8 cellular contexts compared by ENCODE assay signal in genomic region chr2:39124770-39125075, GRCh38. TPM values are rescaled to one million over a fixed set of nuclear protein-coding genes. Genes with fewer than 3 reads are reported as not detected.
DNase-seq lines count a peak whose midpoint lies in the region; ATAC-seq, FAIRE-seq and TF ChIP-seq lines count a peak whose summit lies in the region.

No MANE protein-coding gene starts in this region.

- peak overlapping the region; percentile 93 for H2AFZ ChIP-seq in KMS-11 (ENCODE audit: low read depth)

- H3K27ac ChIP-seq in KMS-11 (peak overlapping the region; percentile 36), iPS-18a (ENCODE audit: low read length) (peak overlapping the region; percentile 81)

- peaks cover 59% of the 10 kb centered on the region for H3K4me1 Mint-ChIP-seq in activated naive CD8-positive, alpha-beta T cell treated with anti-CD3 and anti-CD28 coated beads, Interleukin-2, amount 10 ng/mL, durations not matched to agents 7 days and 5 days

- H3K36me3 Mint-ChIP-seq in activated naive CD8-positive, alpha-beta T cell treated with anti-CD3 and anti-CD28 coated beads, Interleukin-2, amount 10 ng/mL, durations not matched to agents 7 days and 5 days = peaks cover under 1% of the 10 kb centered on the region

- H3K4me2 ChIP-seq in KMS-11 = peak overlapping the region; percentile 72

- H3K9ac ChIP-seq in KMS-11 (peak overlapping the region; percentile 33; the same call in 1 of the 2 replicates), iPS-18a (ENCODE audit: low read length) (peak overlapping the region; percentile 91)

- POLR2A ChIA-PET in activated naive CD8-positive, alpha-beta T cell treated with anti-CD3 and anti-CD28 coated beads, Interleukin-2, amount 10 ng/mL, durations not matched to agents 7 days and 5 days (lab: Charles Lee) = interaction anchor here (0.6 to 7.7 kb wide), 19 partner anchors 9 to 374 kb away, joined by 3 to 119 read pairs (median 5); partner anchors contain the start of gene SRSF7

- no peak for FAIRE-seq in HTR-8/SVneo (lab: Jason Lieb, UNC)

- TF ChIP-seq CTCF in AG09309 (IDR thresholded peaks at IDR 0.05; ENCODE audit: control insufficient read depth, insufficient read depth, low read depth, low read length, missing control alignments) = no peak
- no peak; the same call in 1 of the 2 replicates for TF ChIP-seq CTCF in KMS-11 (conservative IDR thresholded peaks at IDR 0.05; ENCODE audit: low read depth, low read length)

- no peaks in the 10 kb centered on the region for H3K9me3 Mint-ChIP-seq in activated naive CD8-positive, alpha-beta T cell treated with anti-CD3 and anti-CD28 coated beads, Interleukin-2, amount 10 ng/mL, durations not matched to agents 7 days and 5 days

- H4K20me1 ChIP-seq in KMS-11 (ENCODE audit: insufficient read depth) = no peaks in the 10 kb centered on the region

- ATAC-seq in activated naive CD8-positive, alpha-beta T cell treated with anti-CD3 and anti-CD28 coated beads, Interleukin-2, amount 10 ng/mL, durations not matched to agents 7 days and 5 days (ENCODE audit: low read depth) = peak; percentile 1

- H3K9me3 ChIP-seq in iPS-18a (ENCODE audit: control insufficient read depth, low read depth, low read length) = no peaks in the 10 kb centered on the region

- peak overlapping the region; percentile 96 for H3K27ac Mint-ChIP-seq in activated naive CD8-positive, alpha-beta T cell treated with anti-CD3 and anti-CD28 coated beads, Interleukin-2, amount 10 ng/mL, durations not matched to agents 7 days and 5 days

- peak overlapping the region; percentile 95 for H3K4me3 Mint-ChIP-seq in activated naive CD8-positive, alpha-beta T cell treated with anti-CD3 and anti-CD28 coated beads, Interleukin-2, amount 10 ng/mL, durations not matched to agents 7 days and 5 days

- DNase-seq in AG09309 (ENCODE audit: low read depth) (no peak), occipital lobe (lab: John Stamatoyannopoulos, UW) (no peak), KG1 (lab: John Stamatoyannopoulos, UW) (no peak), HTR-8/SVneo (ENCODE audit: insufficient read length, low spot score) (no peak)
- no peak for DNase-seq in activated naive CD8-positive, alpha-beta T cell treated with anti-CD3 and anti-CD28 coated beads, Interleukin-2, amount 10 ng/mL, durations not matched to agents 7 days and 5 days
- DNase-seq in stimulated activated CD8-positive, alpha-beta memory T cell treated with anti-CD3 and anti-CD28 coated beads, Interleukin-4, amount 100 ng/mL, for 24 hours (ENCODE audit: low read depth) = peak; percentile 11

- H3K36me3 ChIP-seq in KMS-11 (ENCODE audit: insufficient read depth) = no peaks in the 10 kb centered on the region
- no peaks in the 10 kb centered on the region for H3K36me3 ChIP-seq in iPS-18a (ENCODE audit: control insufficient read depth, low read depth, low read length)

- H3K27me3 ChIP-seq in KMS-11 (ENCODE audit: insufficient read depth, low read depth) (no peaks in the 10 kb centered on the region), iPS-18a (ENCODE audit: control insufficient read depth, insufficient read depth, low read length) (no peaks in the 10 kb centered on the region)

- H3K79me2 ChIP-seq in KMS-11 (ENCODE audit: insufficient read depth, low read depth) = peaks cover 20% of the 10 kb centered on the region

- H3K27me3 Mint-ChIP-seq in activated naive CD8-positive, alpha-beta T cell treated with anti-CD3 and anti-CD28 coated beads, Interleukin-2, amount 10 ng/mL, durations not matched to agents 7 days and 5 days = no peaks in the 10 kb centered on the region

- peak overlapping the region; percentile 78 for H3K4me3 ChIP-seq in AG09309 (ENCODE audit: control insufficient read depth, low read depth, low read length)
- H3K4me3 ChIP-seq in KMS-11 (IDR thresholded peaks at IDR 0.05; ENCODE audit: insufficient read depth, low read depth, low read length) = peak overlapping the region; percentile 39
- peak overlapping the region; percentile 88 for H3K4me3 ChIP-seq in iPS-18a (ENCODE audit: low read length)

- H3K4me1 ChIP-seq in KMS-11 (ENCODE audit: low read depth, poor library complexity, severe bottlenecking) (peaks cover 67% of the 10 kb centered on the region), iPS-18a (ENCODE audit: control insufficient read depth, low read depth, low read length) (peaks cover 14% of the 10 kb centered on the region)

RNA-seq across cellular contexts. Expression of gene SOS1, which starts 3.9 kb away (rescaled TPM):
- 100 to 1,000 TPM; 154 to 168 TPM for total RNA-seq in activated naive CD8-positive, alpha-beta T cell treated with anti-CD3 and anti-CD28 coated beads, Interleukin-2, amount 10 ng/mL, durations not matched to agents 7 days and 5 days
- 32.1 TPM for total RNA-seq in occipital lobe
